ENCODE assay signal across 9 cellular contexts in the genomic region with DNA sequence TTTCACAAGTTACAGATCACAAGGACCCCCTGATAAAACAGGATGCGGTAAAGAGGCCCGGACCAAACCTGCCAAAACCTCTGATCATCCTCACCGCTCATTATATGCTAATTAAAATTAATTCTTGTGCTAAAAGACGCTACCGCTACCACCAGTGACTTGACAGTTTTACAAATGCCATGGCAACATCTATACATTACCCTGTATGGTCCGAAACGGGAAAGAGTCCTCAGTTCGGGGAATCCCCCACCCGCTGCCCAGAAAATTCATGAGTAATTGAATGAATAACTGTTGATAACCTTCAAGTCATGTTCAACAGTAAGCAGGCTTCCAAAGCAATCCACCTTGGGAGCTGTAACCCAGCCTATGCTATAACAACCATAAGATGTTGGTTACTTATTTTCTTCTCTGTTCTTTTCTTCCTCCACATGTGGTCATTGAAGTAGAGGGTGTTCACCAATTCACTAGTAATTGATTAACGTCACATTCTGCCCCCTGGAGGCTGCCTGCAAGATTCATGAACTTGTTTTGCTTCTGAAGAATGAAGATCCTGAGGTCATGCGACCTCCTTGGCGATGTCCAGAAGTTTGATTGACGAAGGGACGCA. TPM values are rescaled to one million over a fixed set of nuclear protein-coding genes. Genes with fewer than 3 reads are reported as not detected.
DNase-seq lines count a peak whose midpoint lies in the region; ATAC-seq and TF ChIP-seq lines count a peak whose summit lies in the region.
"Had no signal": no experiment of that assay in that cellular context is flagged by ENCODE, and none has a peak within 500 bp of the region (broad histone marks: within the 10 kb centered on the region; RNA-seq: fewer than 3 reads in every experiment).

No MANE protein-coding gene starts in this region.

- H3K4me3 Mint-ChIP-seq in osteocyte (ENCODE audit: unreplicated experiment) = no peak overlapping the region

- H3K27ac ChIP-seq in effector memory CD4-positive, alpha-beta T cell (ENCODE audit: insufficient read depth, low read length, poor library complexity, severe bottlenecking) = peak overlapping the region; percentile 19

- no peaks in the 10 kb centered on the region for H3K27me3 ChIP-seq in effector memory CD4-positive, alpha-beta T cell (replicated peaks; ENCODE audit: control insufficient read depth, insufficient read depth, low read length, poor library complexity, severe bottlenecking)

- peaks cover 59% of the 10 kb centered on the region for H3K27me3 Mint-ChIP-seq in osteocyte (ENCODE audit: unreplicated experiment)

- no peak overlapping the region for H3K27ac Mint-ChIP-seq in osteocyte (ENCODE audit: unreplicated experiment)

- no peaks in the 10 kb centered on the region for H3K9me3 ChIP-seq in effector memory CD4-positive, alpha-beta T cell (ENCODE audit: control insufficient read depth, low read length)

- no peak overlapping the region for H3K4me3 ChIP-seq in effector memory CD4-positive, alpha-beta T cell (ENCODE audit: insufficient read depth, low read depth, low read length, poor library complexity, severe bottlenecking)

- peaks cover 18% of the 10 kb centered on the region for H3K4me1 ChIP-seq in effector memory CD4-positive, alpha-beta T cell (ENCODE audit: control insufficient read depth, insufficient read depth, low read length, poor library complexity, severe bottlenecking)

- no peaks in the 10 kb centered on the region for H3K36me3 ChIP-seq in effector memory CD4-positive, alpha-beta T cell (ENCODE audit: control insufficient read depth, insufficient read depth, low read length)

- peak; percentile 58 for TF ChIP-seq CTCF in osteocyte (IDR thresholded peaks at IDR 0.05)

- H3K4me1 Mint-ChIP-seq in osteocyte (ENCODE audit: unreplicated experiment) = no peaks in the 10 kb centered on the region

- ATAC-seq in GM21723 (IDR thresholded peaks at IDR 0.05; ENCODE audit: unreplicated experiment) = no peak

- no peaks in the 10 kb centered on the region for H3K9me3 Mint-ChIP-seq in osteocyte (ENCODE audit: unreplicated experiment)

- DNase-seq in AML-193 (lab: John Stamatoyannopoulos, UW) (peak; percentile 63 to 72), GM19240 (ENCODE audit: insufficient read length, low spot score) (peak; percentile 58), NCI-H1105 treated with DMSO at 0.1 percent for 48 hours (lab: John Stamatoyannopoulos, UW) (peak; percentile 45), osteocyte (ENCODE audit: extremely low spot score, unreplicated experiment) (no peak), GOT3 (lab: John Stamatoyannopoulos, UW) (no peak)
- peak; percentile 75 to 84 for DNase-seq in activated CD4-positive, alpha-beta T cell treated with anti-CD3 and anti-CD28 coated beads, Interleukin-2, amount 50 U/mL, for 48 hours
- DNase-seq in effector memory CD4-positive, alpha-beta T cell = peak; percentile 54 to 58 (median 54)

- H3K36me3 Mint-ChIP-seq in osteocyte (ENCODE audit: unreplicated experiment) = no peaks in the 10 kb centered on the region

RNA-seq across cellular contexts. Expression of a gene that starts 20.6 kb away (rescaled TPM):
- total RNA-seq in osteocyte = not detected in 2 replicates
- total RNA-seq: skeletal muscle tissue had no signal

RNA-seq across cellular contexts. Expression of a gene that starts 34.8 kb away (rescaled TPM):
- total RNA-seq in osteocyte = 8.1 and 9.6 TPM in 2 replicates

RNA-seq across cellular contexts. Expression of a gene that starts 40.6 kb away (rescaled TPM):
- total RNA-seq in osteocyte = 2.7 and 3.0 TPM in 2 replicates

Comparison
In these comparisons a context has a peak if more than half of its experiments do, and no peak if none do; other contexts are left out.
1. DNase-seq: peak in AML-193 (2 of 2), GM19240 (single experiment), NCI-H1105 treated with DMSO at 0.1 percent for 48 hours (single experiment), activated CD4-positive, alpha-beta T cell treated with anti-CD3 and anti-CD28 coated beads, Interleukin-2, amount 50 U/mL, for 48 hours (2 of 2) and effector memory CD4-positive, alpha-beta T cell (3 of 3); none in osteocyte (single experiment) and GOT3 (single experiment).